In genomic region chr1:241611063-241611462, GRCh38 we compare ENCODE assay signal across 9 cellular contexts. TPM values are rescaled to one million over a fixed set of nuclear protein-coding genes. Genes with fewer than 3 reads are reported as not detected.
DNase-seq lines count a peak whose midpoint lies in the region; ATAC-seq and TF ChIP-seq lines count a peak whose summit lies in the region.
"Had no signal": no experiment of that assay in that cellular context is flagged by ENCODE, and none has a peak within 500 bp of the region (broad histone marks: within the 10 kb centered on the region; RNA-seq: fewer than 3 reads in every experiment).

No MANE protein-coding gene starts in this region.

- H3K27ac ChIP-seq in C4-2B (no peak overlapping the region), ovary (no peak overlapping the region)

- no peaks in the 10 kb centered on the region for H3K36me3 ChIP-seq in ovary

- 2 to 8% (median 6%) methylated on average over 3 of the region's 3 CpGs for WGBS in ovary, 3 donors

- peak; percentile 91 for ATAC-seq in GM18508 (IDR thresholded peaks at IDR 0.05; ENCODE audit: insufficient read depth, unreplicated experiment)
- peak; percentile 69 for ATAC-seq in HG02870 (IDR thresholded peaks at IDR 0.05; ENCODE audit: unreplicated experiment)
- ATAC-seq in T-helper 17 cell, result peak; percentile 87

- no peak overlapping the region for H3K27ac Mint-ChIP-seq in T-helper 17 cell
- H3K27ac Mint-ChIP-seq: T-helper 1 cell treated with Interleukin-12 subunit alpha and Interleukin-12 subunit beta and Interleukin-4 antibody, amounts not matched to agents 30 μg/mL and 1 μg/mL, for 36 hours had no signal

- H3K4me1 Mint-ChIP-seq in T-helper 17 cell, result no peaks in the 10 kb centered on the region

- H3K9me3 ChIP-seq in T-helper 17 cell (ENCODE audit: control insufficient read depth, low read length, poor library complexity, severe bottlenecking), result no peaks in the 10 kb centered on the region
- H3K9me3 ChIP-seq in ovary, result no peaks in the 10 kb centered on the region

- no peak for TF ChIP-seq POLR2A in ovary (IDR thresholded peaks at IDR 0.05)

- no peaks in the 10 kb centered on the region for H3K27me3 Mint-ChIP-seq in T-helper 17 cell

- TF ChIP-seq CTCF in C4-2B (conservative IDR thresholded peaks at IDR 0.05) (peak; percentile 80), foreskin fibroblast (IDR thresholded peaks at IDR 0.05; ENCODE audit: low read depth, low read length) (peak; percentile 41), ovary (IDR thresholded peaks at IDR 0.05) (peak; percentile 44 to 73 (median 71))

- peaks cover 3% of the 10 kb centered on the region for H3K4me1 ChIP-seq in ovary (ENCODE audit: insufficient read depth)

- no peaks in the 10 kb centered on the region for H3K27me3 ChIP-seq in ovary

- H3K36me3 Mint-ChIP-seq in T-helper 17 cell (ENCODE audit: low read depth), result no peaks in the 10 kb centered on the region

- no peak for TF ChIP-seq EP300 in ovary (IDR thresholded peaks at IDR 0.05)

- H3K4me3 ChIP-seq in foreskin fibroblast (ENCODE audit: low read depth in 1 of 2, low read length in 2 of 2) (no peak overlapping the region), ovary (no peak overlapping the region)

- peak; percentile 45 for DNase-seq in NCI-H146 treated with DMSO at 0.1 percent for 48 hours (lab: John Stamatoyannopoulos, UW; ENCODE audit: unreplicated experiment)
- DNase-seq in T-helper 17 cell, result no peak
- DNase-seq in foreskin fibroblast, result peak; percentile 41 to 74
- DNase-seq in ovary, result no peak
- no peak for DNase-seq in activated effector memory CD4-positive, alpha-beta T cell treated with anti-CD3 and anti-CD28 coated beads, Interleukin-2, amount 50 U/mL, for 16 hours

- intact Hi-C loops in ovary (cut with DNase I), result loop anchor here in 3 of 4 donors (5.0 kb wide), 1 partner anchor 221 kb away; no protein-coding TSS in a partner anchor

- H3K4me3 Mint-ChIP-seq in T-helper 17 cell, result no peak overlapping the region
- H3K4me3 Mint-ChIP-seq: T-helper 1 cell treated with Interleukin-12 subunit alpha and Interleukin-12 subunit beta and Interleukin-4 antibody, amounts not matched to agents 30 μg/mL and 1 μg/mL, for 36 hours had no signal

RNA-seq across cellular contexts. Expression of gene CHML, which starts 29.1 kb away (rescaled TPM):
- total RNA-seq in T-helper 17 cell, result 1 to 10 TPM; 4.7 to 7.9 TPM
- total RNA-seq in ovary, result 10 to 100 TPM in 5 of 7 donors, 1 to 10 TPM in 2; 5.5 to 25.1 (median 16.2) TPM
- 1 to 10 TPM; 5.3 to 6.7 TPM for polyA plus RNA-seq in ovary

RNA-seq across cellular contexts. Expression of gene OPN3, which starts 29.1 kb away (rescaled TPM):
- total RNA-seq in T-helper 17 cell (1 to 10 TPM; 3.7 to 3.9 TPM), ovary (10 to 100 TPM in 2 of 7 donors, 1 to 10 TPM in 5; 5.3 to 30.3 (median 9.5) TPM)
- polyA plus RNA-seq in ovary, result 10 to 100 TPM in 1 of 2 donors, 1 to 10 TPM in 1; 6.0 to 19.1 TPM

RNA-seq across cellular contexts. Expression of gene WDR64, which starts 41.0 kb away (rescaled TPM):
- total RNA-seq in T-helper 17 cell (under 1 TPM; 0.35 to 0.37 TPM), ovary (under 1 TPM in 5 of 7 donors, not detected in 2; 0.15 to 0.67 (median 0.41) TPM)
- polyA plus RNA-seq in ovary, result under 1 TPM; 0.10 to 0.22 TPM

Comparison
In these comparisons a context has a peak if more than half of its experiments do, and no peak if none do; other contexts are left out.
1. DNase-seq: peak in NCI-H146 treated with DMSO at 0.1 percent for 48 hours (single experiment) and foreskin fibroblast (2 of 2); none in T-helper 17 cell (0 of 3), ovary (0 of 5) and activated effector memory CD4-positive, alpha-beta T cell treated with anti-CD3 and anti-CD28 coated beads, Interleukin-2, amount 50 U/mL, for 16 hours (single experiment).
2. Peak in every context shown above with its lines, with median percentiles within 50 percentile points of each other: CTCF ChIP-seq and ATAC-seq.